ENCODE assay signal across 12 cellular contexts in the genomic region with DNA sequence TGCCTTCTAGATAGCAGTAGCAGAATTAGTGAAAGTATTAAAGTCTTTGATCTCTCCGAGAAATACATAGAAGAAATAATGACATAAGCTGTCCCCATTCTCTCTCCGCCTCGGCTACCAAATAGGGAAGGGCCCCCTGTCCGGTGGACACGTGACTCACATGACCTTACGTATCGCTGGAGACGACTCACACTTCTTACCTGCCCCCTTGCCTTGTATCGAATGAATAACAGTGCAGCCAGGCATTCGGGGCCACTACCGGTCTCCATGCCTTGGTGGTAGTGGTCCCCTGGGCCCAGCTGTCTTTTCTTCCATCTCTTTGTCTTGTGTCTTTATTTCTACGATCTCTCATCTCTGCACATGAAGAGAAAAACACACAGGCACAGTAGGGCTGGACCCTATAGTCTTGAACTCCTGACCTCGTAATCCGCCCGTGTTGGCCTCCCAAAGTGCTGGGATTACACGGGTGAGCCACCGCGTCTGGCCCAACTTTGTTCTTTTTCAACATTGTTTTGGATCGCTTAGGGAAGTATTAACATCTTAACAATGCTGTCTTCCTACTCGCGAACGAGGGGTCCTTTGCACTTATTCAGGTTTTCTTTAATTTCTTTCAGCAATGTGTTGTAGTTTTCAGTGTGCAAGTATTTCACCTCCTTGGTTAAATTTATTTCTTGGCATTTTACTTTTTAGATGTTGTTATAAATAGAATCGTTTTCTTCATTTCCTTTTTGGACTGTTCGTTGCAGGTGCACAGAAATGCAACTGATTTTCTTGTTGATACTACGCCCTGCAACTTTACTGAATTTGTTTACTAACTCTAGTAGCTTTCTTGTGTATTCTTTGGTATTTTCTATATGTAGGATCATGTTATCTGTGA. TPM values are rescaled to one million over a fixed set of nuclear protein-coding genes. Genes with fewer than 3 reads are reported as not detected.
"Had no signal": no experiment of that assay in that cellular context is flagged by ENCODE, and none has a peak within 500 bp of the region (broad histone marks: within the 10 kb centered on the region; RNA-seq: fewer than 3 reads in every experiment).

No MANE protein-coding gene starts in this region.

RNA-seq across cellular contexts. Expression of a gene that starts 16.8 kb away (rescaled TPM):
- total RNA-seq: activated naive CD8-positive, alpha-beta T cell treated with anti-CD3 and anti-CD28 coated beads for 36 hours; endothelial cell of umbilical vein; heart left ventricle; left ventricle myocardium inferior; mononuclear cell had no signal
- polyA plus RNA-seq: endothelial cell of umbilical vein had no signal

RNA-seq across cellular contexts. Expression of a gene that starts 47.7 kb away (rescaled TPM):
- total RNA-seq: activated naive CD8-positive, alpha-beta T cell treated with anti-CD3 and anti-CD28 coated beads for 36 hours; cardiac muscle cell; chondrocyte; endothelial cell of umbilical vein; esophagus muscularis mucosa; heart left ventricle; kidney epithelial cell; left ventricle myocardium inferior; tibial nerve had no signal
- polyA plus RNA-seq: heart left ventricle, mammary epithelial cell, pancreas had no signal
